Comparison of ENCODE assay signal across 14 cellular contexts in the genomic region with DNA sequence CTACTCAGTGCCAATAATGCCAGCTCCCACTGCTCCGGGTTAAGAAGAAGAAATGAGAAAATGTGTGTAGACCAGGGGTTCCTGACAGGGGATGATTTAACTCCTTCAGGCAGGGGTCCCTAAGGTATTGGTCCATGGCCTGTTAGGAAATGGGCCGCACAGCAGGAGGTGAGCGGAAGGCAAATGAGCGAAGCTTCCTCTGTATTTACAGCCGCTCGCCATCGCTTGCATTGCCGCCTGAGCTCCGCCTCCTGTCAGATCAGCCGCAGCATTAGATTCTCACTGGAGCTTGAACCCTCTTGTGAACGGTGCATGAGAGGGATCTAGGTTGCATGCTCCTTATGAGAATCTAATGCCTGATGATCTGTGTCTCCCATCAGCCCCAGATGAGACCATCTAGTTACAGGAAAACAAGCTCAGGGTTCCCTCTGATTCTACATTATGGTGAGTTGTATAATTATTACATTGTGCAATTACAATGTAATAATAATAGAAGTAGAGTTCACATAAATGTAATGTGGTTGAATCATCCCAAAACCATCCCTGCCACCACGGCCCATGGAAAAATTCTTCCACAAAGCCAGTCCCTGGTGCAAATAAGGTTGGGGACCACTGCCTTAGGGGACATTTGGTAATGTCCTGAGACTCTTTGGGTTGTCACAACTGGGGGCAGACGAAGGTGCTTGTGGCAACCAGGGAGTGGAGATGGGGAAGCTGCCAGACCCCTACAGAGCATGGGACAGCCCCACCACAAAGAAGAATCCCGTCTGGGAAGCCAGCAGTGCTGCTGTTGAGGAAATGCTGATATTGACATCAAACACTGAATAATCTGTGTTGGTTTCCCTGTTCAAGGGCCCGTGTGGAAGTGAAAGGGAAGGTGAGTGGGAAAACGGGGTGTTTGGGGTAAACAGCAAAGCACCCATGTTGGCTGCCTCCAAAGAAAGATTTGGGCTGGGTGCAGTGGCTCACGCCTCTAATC.
DNase-seq lines count a peak whose midpoint lies in the region; ATAC-seq and TF ChIP-seq lines count a peak whose summit lies in the region.
"Had no signal": no experiment of that assay in that cellular context is flagged by ENCODE, and none has a peak within 500 bp of the region (broad histone marks: within the 10 kb centered on the region; RNA-seq: fewer than 3 reads in every experiment).

No MANE protein-coding gene starts in this region.

- peak overlapping the region; percentile 41 to 77 (median 68) for H3K4me2 ChIP-seq in BLaER1 treated with 17β-estradiol and CSF1 and Interleukin-3, amounts not matched to agents 10 nM and 100 nM
- no peak overlapping the region for H3K4me2 ChIP-seq in skeletal muscle satellite cell (ENCODE audit: low read length)

- peak overlapping the region in 8 of 11 experiments; percentile 23 to 68 (median 54); a peak in 14 of 22 replicates for H3K27ac ChIP-seq in BLaER1 treated with 17β-estradiol and CSF1 and Interleukin-3, amounts not matched to agents 10 nM and 100 nM
- H3K27ac ChIP-seq in adrenal gland (peak overlapping the region in 4 of 5 donors; percentile 11 to 84 (median 45)), left lung (peak overlapping the region; percentile 45 to 82)
- H3K27ac ChIP-seq: C4-2B had no signal

- intact Hi-C loops in adrenal gland (cut with DNase I) (no loop called here), left lung (cut with DNase I) (no loop called here)

- no peak overlapping the region for H3K4me3 ChIP-seq in BLaER1 treated with 17β-estradiol and CSF1 and Interleukin-3, amounts not matched to agents 10 nM and 100 nM
- no peak overlapping the region for H3K4me3 ChIP-seq in adrenal gland
- H3K4me3 ChIP-seq in left lung: no peak overlapping the region
- no peak overlapping the region for H3K4me3 ChIP-seq in skeletal muscle satellite cell (ENCODE audit: low read length)

- 90 to 94% (median 92%) methylated on average over 15 to 17 of the region's 17 CpGs for WGBS in adrenal gland, 4 donors

- no peak for DNase-seq in adrenal gland
- DNase-seq in left lung: peak in 1 of 2 donors; percentile 24
- no peak for DNase-seq in amygdala (lab: John Stamatoyannopoulos, UW)
- no peak for DNase-seq in MV-4-11 (lab: John Stamatoyannopoulos, UW)
- no peak for DNase-seq in NCI-H1694 treated with DMSO at 0.1 percent for 48 hours (lab: John Stamatoyannopoulos, UW)
- DNase-seq: activated CD4-positive, alpha-beta T cell treated with anti-CD3 and anti-CD28 coated beads, Interleukin-2, amount 50 U/mL, for 1 hour; activated naive CD8-positive, alpha-beta T cell treated with anti-CD3 and anti-CD28 coated beads, Interleukin-2, amount 10 ng/mL, durations not matched to agents 7 days and 5 days; NCI-H510A; stimulated activated CD4-positive, alpha-beta T cell treated with anti-CD3 and anti-CD28 coated beads, Interleukin-15, amount 100 ng/mL, for 24 hours; stimulated activated naive CD8-positive, alpha-beta T cell treated with anti-CD3 and anti-CD28 coated beads, Interleukin-15, amount 100 ng/mL, for 72 hours had no signal

- no peaks in the 10 kb centered on the region for H3K36me3 ChIP-seq in BLaER1 treated with 17β-estradiol and CSF1 and Interleukin-3, amounts not matched to agents 10 nM and 100 nM
- H3K36me3 ChIP-seq in adrenal gland (replicated peaks in 1 of 2): no peaks in the 10 kb centered on the region
- no peaks in the 10 kb centered on the region for H3K36me3 ChIP-seq in left lung
- H3K36me3 ChIP-seq in skeletal muscle satellite cell (ENCODE audit: insufficient read depth, low read length): no peaks in the 10 kb centered on the region

- TF ChIP-seq CTCF in adrenal gland (IDR thresholded peaks at IDR 0.05): no peak
- TF ChIP-seq CTCF in left lung (IDR thresholded peaks at IDR 0.05): no peak

- H3K9ac ChIP-seq in BLaER1 treated with 17β-estradiol and CSF1 and Interleukin-3, amounts not matched to agents 10 nM and 100 nM: peak overlapping the region in 7 of 11 experiments; percentile 7 to 61 (median 24); a peak in 6 of 22 replicates
- peak overlapping the region; percentile 63 for H3K9ac ChIP-seq in skeletal muscle satellite cell (ENCODE audit: low read depth, low read length)

- ATAC-seq in left lung: no peak
- no peak for ATAC-seq in HG02870 (IDR thresholded peaks at IDR 0.05; ENCODE audit: unreplicated experiment)
- ATAC-seq: stimulated activated naive CD8-positive, alpha-beta T cell treated with anti-CD3 and anti-CD28 coated beads, Interleukin-15, amount 100 ng/mL, for 72 hours had no signal

- TF ChIP-seq POLR2A in adrenal gland (IDR thresholded peaks at IDR 0.05): no peak

- H4K20me1 ChIP-seq in BLaER1 treated with 17β-estradiol and CSF1 and Interleukin-3, amounts not matched to agents 10 nM and 100 nM: no peaks in the 10 kb centered on the region

- no peaks in the 10 kb centered on the region for H3K27me3 ChIP-seq in BLaER1 treated with 17β-estradiol and CSF1 and Interleukin-3, amounts not matched to agents 10 nM and 100 nM
- no peaks in the 10 kb centered on the region for H3K27me3 ChIP-seq in adrenal gland
- H3K27me3 ChIP-seq in left lung: no peaks in the 10 kb centered on the region
- H3K27me3 ChIP-seq in skeletal muscle satellite cell (ENCODE audit: control insufficient read depth, insufficient read depth, low read length): peaks cover 31% of the 10 kb centered on the region

- peaks cover 6 to 48% (median 40%) of the 10 kb centered on the region in 10 experiments for H3K4me1 ChIP-seq in BLaER1 treated with 17β-estradiol and CSF1 and Interleukin-3, amounts not matched to agents 10 nM and 100 nM
- H3K4me1 ChIP-seq in adrenal gland (replicated peaks in 1 of 2) (peaks cover 0 to 4% of the 10 kb centered on the region in 2 donors), left lung (peaks cover 3 to 11% of the 10 kb centered on the region in 2 donors), skeletal muscle satellite cell (ENCODE audit: control insufficient read depth, insufficient read depth, low read length) (peaks cover 21% of the 10 kb centered on the region)

- H3K9me3 ChIP-seq in BLaER1 treated with 17β-estradiol and CSF1 and Interleukin-3, amounts not matched to agents 10 nM and 100 nM (replicated peaks in 1 of 11): peaks cover 5 to 27% (median 17%) of the 10 kb centered on the region in 11 experiments
- H3K9me3 ChIP-seq in adrenal gland (replicated peaks in 1 of 3) (no peaks in the 10 kb centered on the region), left lung (peaks cover 0 to 4% of the 10 kb centered on the region in 2 donors), skeletal muscle satellite cell (replicated peaks; ENCODE audit: low read length) (no peaks in the 10 kb centered on the region)
